ENCODE assay signal across 20 cellular contexts in the genomic region with DNA sequence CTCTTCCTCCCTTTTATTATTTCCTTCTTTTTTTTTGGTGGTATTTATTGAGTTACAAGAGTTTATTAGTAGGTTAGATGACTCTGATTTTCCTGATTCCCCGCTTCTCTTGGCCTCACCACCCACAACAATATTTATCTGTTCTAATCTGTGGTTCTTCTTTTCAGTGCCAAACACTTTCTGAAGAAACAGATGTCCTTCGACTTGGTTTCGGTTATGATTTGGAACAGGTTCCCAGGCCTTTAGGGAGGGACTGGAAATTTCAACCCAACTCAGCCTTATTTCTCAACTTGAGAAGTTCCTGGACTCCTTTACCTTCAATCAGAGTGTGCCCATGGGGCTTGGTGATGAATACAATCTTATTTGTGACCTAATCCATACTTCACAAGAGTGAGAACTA.
DNase-seq lines count a peak whose midpoint lies in the region; FAIRE-seq and TF ChIP-seq lines count a peak whose summit lies in the region.
"Had no signal": no experiment of that assay in that cellular context is flagged by ENCODE, and none has a peak within 500 bp of the region (broad histone marks: within the 10 kb centered on the region; RNA-seq: fewer than 3 reads in every experiment).

No MANE protein-coding gene starts in this region.

- H3K27me3 Mint-ChIP-seq in HFFc6 (ENCODE audit: insufficient read depth) (peaks cover 15% of the 10 kb centered on the region), mesothelial cell of epicardium (ENCODE audit: low read depth) (no peaks in the 10 kb centered on the region)

- H3K27ac Mint-ChIP-seq in HFFc6 (peak overlapping the region; percentile 91; the same call in 1 of the 2 replicates), mesothelial cell of epicardium (no peak overlapping the region)
- H3K27ac Mint-ChIP-seq: activated CD4-positive, alpha-beta memory T cell treated with anti-CD3 and anti-CD28 coated beads for 36 hours; T-helper 1 cell treated with Interleukin-12 subunit alpha and Interleukin-12 subunit beta and Interleukin-4 antibody, amounts not matched to agents 30 μg/mL and 1 μg/mL, for 36 hours; WTC11 had no signal

- peaks cover 59 to 71% of the 10 kb centered on the region in 2 donors for H3K4me1 ChIP-seq in thyroid gland
- H3K4me1 ChIP-seq: SJCRH30 had no signal

- TF ChIP-seq CTCF in HFFc6 (IDR thresholded peaks at IDR 0.05) = no peak
- no peak for TF ChIP-seq CTCF in thyroid gland (IDR thresholded peaks at IDR 0.05)
- no peak for TF ChIP-seq CTCF in D721Med (IDR thresholded peaks at IDR 0.05; ENCODE audit: insufficient read depth, missing control alignments)
- TF ChIP-seq CTCF in mesothelial cell of epicardium (IDR thresholded peaks at IDR 0.05; ENCODE audit: unreplicated experiment) = no peak

- no peak overlapping the region for H3K4me3 ChIP-seq in thyroid gland (replicated peaks in 1 of 3)
- H3K4me3 ChIP-seq: BLaER1, SJCRH30 had no signal

- H3K36me3 Mint-ChIP-seq in HFFc6 (ENCODE audit: low read depth) (peaks cover 14% of the 10 kb centered on the region; the same call in 1 of the 2 replicates), mesothelial cell of epicardium (no peaks in the 10 kb centered on the region)
- H3K36me3 Mint-ChIP-seq: activated CD4-positive, alpha-beta memory T cell treated with anti-CD3 and anti-CD28 coated beads for 36 hours; WTC11 had no signal

- WGBS in thyroid gland, 2 donors = 24 to 71% methylated on average over 3 of the region's 3 CpGs

- H3K4me1 Mint-ChIP-seq in HFFc6 (ENCODE audit: low read depth) = peaks cover 74% of the 10 kb centered on the region; the same call in 1 of the 2 replicates
- H3K4me1 Mint-ChIP-seq in mesothelial cell of epicardium = peaks cover 40% of the 10 kb centered on the region

- no peak for TF ChIP-seq POLR2A in thyroid gland (IDR thresholded peaks at IDR 0.05)

- no peaks in the 10 kb centered on the region for H3K36me3 ChIP-seq in thyroid gland
- H3K36me3 ChIP-seq: BLaER1, SJCRH30 had no signal

- no peaks in the 10 kb centered on the region for H3K27me3 ChIP-seq in thyroid gland
- H3K27me3 ChIP-seq: SJCRH30 had no signal

- peak overlapping the region; percentile 87; the same call in 1 of the 2 replicates for H3K4me3 Mint-ChIP-seq in HFFc6
- no peak overlapping the region for H3K4me3 Mint-ChIP-seq in mesothelial cell of epicardium
- H3K4me3 Mint-ChIP-seq: activated CD4-positive, alpha-beta memory T cell treated with anti-CD3 and anti-CD28 coated beads for 36 hours; T-helper 1 cell treated with Interleukin-12 subunit alpha and Interleukin-12 subunit beta and Interleukin-4 antibody, amounts not matched to agents 30 μg/mL and 1 μg/mL, for 36 hours; WTC11 had no signal

- no peaks in the 10 kb centered on the region for H3K9me3 ChIP-seq in thyroid gland
- H3K9me3 ChIP-seq: BLaER1, SJCRH30 had no signal

- intact Hi-C loops in thyroid gland (cut with DNase I) = loop anchor here (10.0 kb wide), 1 partner anchor 70 kb away; no protein-coding TSS in a partner anchor

- FAIRE-seq in D721Med (lab: Jason Lieb, UNC) (no peak), frontal cortex (lab: Jason Lieb, UNC) (no peak)
- FAIRE-seq: astrocyte, endometrium, GM12892 had no signal

- H3K9me3 Mint-ChIP-seq in HFFc6 (no peaks in the 10 kb centered on the region), mesothelial cell of epicardium (no peaks in the 10 kb centered on the region)
- H3K9me3 Mint-ChIP-seq: activated CD4-positive, alpha-beta memory T cell treated with anti-CD3 and anti-CD28 coated beads for 36 hours; T-helper 1 cell treated with Interleukin-12 subunit alpha and Interleukin-12 subunit beta and Interleukin-4 antibody, amounts not matched to agents 30 μg/mL and 1 μg/mL, for 36 hours; WTC11 had no signal

- H3K27ac ChIP-seq in angular gyrus (ENCODE audit: low read depth, low read length) (peak overlapping the region; percentile 84), thyroid gland (peak overlapping the region; percentile 58 to 95 (median 89))
- H3K27ac ChIP-seq: BLaER1, SJCRH30 had no signal

- DNase-seq in HFFc6 (no peak), inferior parietal cortex (ENCODE audit: extremely low spot score) (peak; percentile 48), thyroid gland (no peak), D721Med (ENCODE audit: insufficient read length, low spot score) (no peak), frontal cortex (ENCODE audit: low spot score in 2 of 2) (no peak), mesothelial cell of epicardium (ENCODE audit: low spot score in 2 of 2, unreplicated experiment in 2 of 2) (no peak)
- DNase-seq: activated CD4-positive, alpha-beta memory T cell treated with anti-CD3 and anti-CD28 coated beads for 36 hours; activated T-cell treated with anti-CD3 and anti-CD28 coated beads for 4 hours; GF-D8; H7; NCI-H1436; NCI-H2171 treated with DMSO at 0.1 percent for 48 hours; SJCRH30 had no signal
